10 cellular contexts compared by ENCODE assay signal in genomic region chr11:76686261-76687079, GRCh38. TPM values are rescaled to one million over a fixed set of nuclear protein-coding genes. Genes with fewer than 3 reads are reported as not detected.
A peak's percentile ranks its signal among the peaks of the same experiment; 100 is the strongest.
DNase-seq lines count a peak whose midpoint lies in the region; ATAC-seq and TF ChIP-seq lines count a peak whose summit lies in the region.
"Had no signal": no experiment of that assay in that cellular context is flagged by ENCODE, and none has a peak within 500 bp of the region (broad histone marks: within the 10 kb centered on the region; RNA-seq: fewer than 3 reads in every experiment).

No MANE protein-coding gene starts in this region.

- DNase-seq in activated T-cell treated with anti-CD3 and anti-CD28 coated beads, Interleukin-2, amount 50 U/mL, for 24 hours, result peak; percentile 35
- DNase-seq in activated T-cell treated with anti-CD3 and anti-CD28 coated beads for 4 hours (no peak), NCI-H2081 (lab: John Stamatoyannopoulos, UW) (no peak), uterus (no peak)
- DNase-seq in activated T-helper 2 cell treated with anti-CD3 and anti-CD28 coated beads, Interferon-gamma antibody, Interleukin-2, Interleukin-4, amounts not matched to agents 10 μg/mL and 5 μg/mL and 100 μg/mL, durations not matched to agents 14 hours and 24 hours and 36 hours (ENCODE audit: low spot score), result no peak
- DNase-seq in stimulated activated effector memory CD8-positive, alpha-beta T cell treated with anti-CD3 and anti-CD28 coated beads, Interleukin-12 subunit alpha, Interleukin-12 subunit beta, amount 100 ng/mL, for 72 hours (ENCODE audit: low spot score in 2 of 2), result no peak
- DNase-seq in activated CD8-positive, alpha-beta memory T cell treated with anti-CD3 and anti-CD28 coated beads, Interleukin-2, amount 50 U/mL, for 4 hours, result no peak
- DNase-seq: NCI-H345 had no signal

- H3K4me3 ChIP-seq in uterus, result no peak overlapping the region

- no peaks in the 10 kb centered on the region for H3K27me3 ChIP-seq in uterus

- no peak overlapping the region for H3K27ac ChIP-seq in uterus
- H3K27ac ChIP-seq: parathyroid adenoma had no signal

- H3K36me3 ChIP-seq in uterus, result no peaks in the 10 kb centered on the region

- peaks cover 12% of the 10 kb centered on the region for H3K27me3 Mint-ChIP-seq in activated T-cell treated with anti-CD3 and anti-CD28 coated beads, Interleukin-2, amount 50 U/mL, for 24 hours
- H3K27me3 Mint-ChIP-seq in activated T-helper 2 cell treated with anti-CD3 and anti-CD28 coated beads, Interferon-gamma antibody, Interleukin-2, Interleukin-4, amounts not matched to agents 10 μg/mL and 5 μg/mL and 100 μg/mL, durations not matched to agents 14 hours and 24 hours and 36 hours (ENCODE audit: low read depth), result peaks cover 1% of the 10 kb centered on the region

- TF ChIP-seq CTCF in uterus (IDR thresholded peaks at IDR 0.05), result no peak

- TF ChIP-seq POLR2A in uterus (IDR thresholded peaks at IDR 0.05), result no peak

- no peaks in the 10 kb centered on the region for H3K9me3 Mint-ChIP-seq in activated T-cell treated with anti-CD3 and anti-CD28 coated beads, Interleukin-2, amount 50 U/mL, for 24 hours
- H3K9me3 Mint-ChIP-seq in activated T-helper 2 cell treated with anti-CD3 and anti-CD28 coated beads, Interferon-gamma antibody, Interleukin-2, Interleukin-4, amounts not matched to agents 10 μg/mL and 5 μg/mL and 100 μg/mL, durations not matched to agents 14 hours and 24 hours and 36 hours, result no peaks in the 10 kb centered on the region
- H3K9me3 Mint-ChIP-seq in stimulated activated effector memory CD8-positive, alpha-beta T cell treated with anti-CD3 and anti-CD28 coated beads, Interleukin-12 subunit alpha, Interleukin-12 subunit beta, amount 100 ng/mL, for 72 hours, result no peaks in the 10 kb centered on the region

- ATAC-seq in HG03159 (IDR thresholded peaks at IDR 0.05; ENCODE audit: unreplicated experiment), result peak; percentile 68
- peak; percentile 25 for ATAC-seq in stimulated activated effector memory CD8-positive, alpha-beta T cell treated with anti-CD3 and anti-CD28 coated beads, Interleukin-12 subunit alpha, Interleukin-12 subunit beta, amount 100 ng/mL, for 72 hours

- peak overlapping the region; percentile 58 for H3K27ac Mint-ChIP-seq in activated T-cell treated with anti-CD3 and anti-CD28 coated beads, Interleukin-2, amount 50 U/mL, for 24 hours
- peak overlapping the region; percentile 35 for H3K27ac Mint-ChIP-seq in activated T-helper 2 cell treated with anti-CD3 and anti-CD28 coated beads, Interferon-gamma antibody, Interleukin-2, Interleukin-4, amounts not matched to agents 10 μg/mL and 5 μg/mL and 100 μg/mL, durations not matched to agents 14 hours and 24 hours and 36 hours
- peak overlapping the region; percentile 60 for H3K27ac Mint-ChIP-seq in stimulated activated effector memory CD8-positive, alpha-beta T cell treated with anti-CD3 and anti-CD28 coated beads, Interleukin-12 subunit alpha, Interleukin-12 subunit beta, amount 100 ng/mL, for 72 hours

- H3K36me3 Mint-ChIP-seq in activated T-cell treated with anti-CD3 and anti-CD28 coated beads, Interleukin-2, amount 50 U/mL, for 24 hours (ENCODE audit: low read depth), result no peaks in the 10 kb centered on the region
- no peaks in the 10 kb centered on the region for H3K36me3 Mint-ChIP-seq in activated T-helper 2 cell treated with anti-CD3 and anti-CD28 coated beads, Interferon-gamma antibody, Interleukin-2, Interleukin-4, amounts not matched to agents 10 μg/mL and 5 μg/mL and 100 μg/mL, durations not matched to agents 14 hours and 24 hours and 36 hours (ENCODE audit: low read depth)
- no peaks in the 10 kb centered on the region for H3K36me3 Mint-ChIP-seq in stimulated activated effector memory CD8-positive, alpha-beta T cell treated with anti-CD3 and anti-CD28 coated beads, Interleukin-12 subunit alpha, Interleukin-12 subunit beta, amount 100 ng/mL, for 72 hours

- no peaks in the 10 kb centered on the region for H3K9me3 ChIP-seq in uterus

- intact Hi-C loops in activated T-helper 2 cell treated with anti-CD3 and anti-CD28 coated beads, Interferon-gamma antibody, Interleukin-2, Interleukin-4, amounts not matched to agents 10 μg/mL and 5 μg/mL and 100 μg/mL, durations not matched to agents 14 hours and 24 hours and 36 hours (cut with micrococcal nuclease), result no loop called here
- intact Hi-C loops in uterus (cut with DNase I; ENCODE audit: low total_unique reads), result no loop called here

- peak overlapping the region; percentile 37 for H3K4me3 Mint-ChIP-seq in activated T-cell treated with anti-CD3 and anti-CD28 coated beads, Interleukin-2, amount 50 U/mL, for 24 hours
- no peak overlapping the region for H3K4me3 Mint-ChIP-seq in activated T-helper 2 cell treated with anti-CD3 and anti-CD28 coated beads, Interferon-gamma antibody, Interleukin-2, Interleukin-4, amounts not matched to agents 10 μg/mL and 5 μg/mL and 100 μg/mL, durations not matched to agents 14 hours and 24 hours and 36 hours (ENCODE audit: low read depth)
- H3K4me3 Mint-ChIP-seq in stimulated activated effector memory CD8-positive, alpha-beta T cell treated with anti-CD3 and anti-CD28 coated beads, Interleukin-12 subunit alpha, Interleukin-12 subunit beta, amount 100 ng/mL, for 72 hours, result peak overlapping the region; percentile 37

- peaks cover 13% of the 10 kb centered on the region for H3K4me1 Mint-ChIP-seq in activated T-cell treated with anti-CD3 and anti-CD28 coated beads, Interleukin-2, amount 50 U/mL, for 24 hours (ENCODE audit: low read depth)
- H3K4me1 Mint-ChIP-seq in activated T-helper 2 cell treated with anti-CD3 and anti-CD28 coated beads, Interferon-gamma antibody, Interleukin-2, Interleukin-4, amounts not matched to agents 10 μg/mL and 5 μg/mL and 100 μg/mL, durations not matched to agents 14 hours and 24 hours and 36 hours (ENCODE audit: low read depth), result peaks cover 13% of the 10 kb centered on the region
- H3K4me1 Mint-ChIP-seq in stimulated activated effector memory CD8-positive, alpha-beta T cell treated with anti-CD3 and anti-CD28 coated beads, Interleukin-12 subunit alpha, Interleukin-12 subunit beta, amount 100 ng/mL, for 72 hours, result peaks cover 27% of the 10 kb centered on the region

- no peaks in the 10 kb centered on the region for H3K4me1 ChIP-seq in uterus
- H3K4me1 ChIP-seq: parathyroid adenoma had no signal

RNA-seq across cellular contexts. Expression of gene LRRC32, which starts 15.9 kb away (rescaled TPM):
- 26.5 and 26.7 TPM in 2 replicates for total RNA-seq in activated T-helper 2 cell treated with anti-CD3 and anti-CD28 coated beads, Interferon-gamma antibody, Interleukin-2, Interleukin-4, amounts not matched to agents 10 μg/mL and 5 μg/mL and 100 μg/mL, durations not matched to agents 14 hours and 24 hours and 36 hours
- total RNA-seq in uterus, result 100 to 1,000 TPM in 1 of 4 donors, 10 to 100 TPM in 2, 1 to 10 TPM in 1; 10.0 to 121 (median 17.5) TPM
